Comparison of ENCODE assay signal across 36 cellular contexts in genomic region chr15:79054350-79054749, GRCh38. TPM values are rescaled to one million over a fixed set of nuclear protein-coding genes. Genes with fewer than 3 reads are reported as not detected.
"Had no signal": no experiment of that assay in that cellular context is flagged by ENCODE, and none has a peak within 500 bp of the region (broad histone marks: within the 10 kb centered on the region; RNA-seq: fewer than 3 reads in every experiment).

No MANE protein-coding gene starts in this region.

- H3K4me3 Mint-ChIP-seq: activated B cell treated with CpG ODN at 0.5 μM for 24 hours; activated CD4-positive, alpha-beta memory T cell treated with anti-CD3 and anti-CD28 coated beads for 36 hours; activated CD4-positive, alpha-beta T cell treated with anti-CD3 and anti-CD28 coated beads for 36 hours; activated CD4-positive, alpha-beta T cell treated with anti-CD3 and anti-CD28 coated beads, Interleukin-2, amount 10 ng/mL, durations not matched to agents 24 days and 14 days; activated CD8-positive, alpha-beta memory T cell treated with anti-CD3 and anti-CD28 coated beads, Interleukin-2, amount 10 ng/mL, durations not matched to agents 7 days and 5 days; activated CD8-positive, alpha-beta T cell treated with anti-CD3 and anti-CD28 coated beads, Interleukin-2, amount 10 ng/mL, durations not matched to agents 7 days and 5 days; activated naive CD4-positive, alpha-beta T cell treated with anti-CD3 and anti-CD28 coated beads for 36 hours; activated naive CD4-positive, alpha-beta T cell treated with anti-CD3 and anti-CD28 coated beads, Interleukin-2, amount 50 U/mL, for 24 hours; activated naive CD8-positive, alpha-beta T cell treated with anti-CD3 and anti-CD28 coated beads for 36 hours; activated naive CD8-positive, alpha-beta T cell treated with anti-CD3 and anti-CD28 coated beads, Interleukin-2, amount 50 U/mL, for 24 hours; activated T-helper 1 cell treated with anti-CD3 and anti-CD28 coated beads, Interleukin-12 subunit alpha, Interleukin-12 subunit beta, Interleukin-2, Interleukin-4 antibody, amounts not matched to agents 30 ng/mL and 10 ng/mL and 1 ng/mL, durations not matched to agents 14 hours and 24 hours and 36 hours; effector memory CD8-positive, alpha-beta T cell; T-helper 17 cell had no signal

- H3K36me3 Mint-ChIP-seq: activated CD4-positive, alpha-beta memory T cell treated with anti-CD3 and anti-CD28 coated beads for 36 hours; activated CD8-positive, alpha-beta memory T cell treated with anti-CD3 and anti-CD28 coated beads, Interleukin-2, amount 10 ng/mL, durations not matched to agents 7 days and 5 days; activated naive CD4-positive, alpha-beta T cell treated with anti-CD3 and anti-CD28 coated beads, Interleukin-2, amount 50 U/mL, for 24 hours; activated naive CD8-positive, alpha-beta T cell treated with anti-CD3 and anti-CD28 coated beads for 36 hours had no signal

- H3K9me3 Mint-ChIP-seq: activated B cell treated with CpG ODN at 0.5 μM for 24 hours; activated CD4-positive, alpha-beta memory T cell treated with anti-CD3 and anti-CD28 coated beads for 36 hours; activated CD4-positive, alpha-beta T cell treated with anti-CD3 and anti-CD28 coated beads, Interleukin-2, amount 10 ng/mL, durations not matched to agents 24 days and 14 days; activated naive CD4-positive, alpha-beta T cell treated with anti-CD3 and anti-CD28 coated beads for 36 hours; activated naive CD4-positive, alpha-beta T cell treated with anti-CD3 and anti-CD28 coated beads, Interleukin-2, amount 50 U/mL, for 24 hours; activated naive CD8-positive, alpha-beta T cell treated with anti-CD3 and anti-CD28 coated beads for 36 hours; activated naive CD8-positive, alpha-beta T cell treated with anti-CD3 and anti-CD28 coated beads, Interleukin-2, amount 50 U/mL, for 24 hours; activated T-helper 1 cell treated with anti-CD3 and anti-CD28 coated beads, Interleukin-12 subunit alpha, Interleukin-12 subunit beta, Interleukin-2, Interleukin-4 antibody, amounts not matched to agents 30 ng/mL and 10 ng/mL and 1 ng/mL, durations not matched to agents 14 hours and 24 hours and 36 hours; activated T-helper 2 cell treated with anti-CD3 and anti-CD28 coated beads, Interferon-gamma antibody, Interleukin-2, Interleukin-4, amounts not matched to agents 10 μg/mL and 5 μg/mL and 100 μg/mL, durations not matched to agents 14 hours and 24 hours and 36 hours; effector memory CD8-positive, alpha-beta T cell had no signal

- H3K9me3 ChIP-seq: adrenal gland, body of pancreas, esophagus squamous epithelium, gastroesophageal sphincter, heart right ventricle had no signal

- H3K36me3 ChIP-seq: adrenal gland, esophagus squamous epithelium, gastroesophageal sphincter, heart right ventricle, WERI-Rb-1 had no signal

- H3K4me1 Mint-ChIP-seq: activated B cell treated with CpG ODN at 0.5 μM for 24 hours; activated CD4-positive, alpha-beta T cell treated with anti-CD3 and anti-CD28 coated beads for 36 hours; activated CD4-positive, alpha-beta T cell treated with anti-CD3 and anti-CD28 coated beads, Interleukin-2, amount 10 ng/mL, durations not matched to agents 24 days and 14 days; activated CD8-positive, alpha-beta memory T cell treated with anti-CD3 and anti-CD28 coated beads, Interleukin-2, amount 10 ng/mL, durations not matched to agents 7 days and 5 days; activated naive CD4-positive, alpha-beta T cell treated with anti-CD3 and anti-CD28 coated beads, Interleukin-2, amount 50 U/mL, for 24 hours; activated naive CD8-positive, alpha-beta T cell treated with anti-CD3 and anti-CD28 coated beads for 36 hours; activated naive CD8-positive, alpha-beta T cell treated with anti-CD3 and anti-CD28 coated beads, Interleukin-2, amount 50 U/mL, for 24 hours; T-helper 17 cell had no signal

- H3K27me3 ChIP-seq: adrenal gland, body of pancreas had no signal

- H3K27ac ChIP-seq: adrenal gland, body of pancreas, epithelial cell of prostate, esophagus squamous epithelium, gastroesophageal sphincter, heart right ventricle, WERI-Rb-1 had no signal

- H3K27me3 Mint-ChIP-seq: activated CD4-positive, alpha-beta T cell treated with anti-CD3 and anti-CD28 coated beads for 36 hours; activated naive CD4-positive, alpha-beta T cell treated with anti-CD3 and anti-CD28 coated beads, Interleukin-2, amount 50 U/mL, for 24 hours had no signal

- DNase-seq: activated B cell treated with CpG ODN at 0.5 μM for 24 hours; activated CD4-positive, alpha-beta memory T cell treated with anti-CD3 and anti-CD28 coated beads for 36 hours; activated CD4-positive, alpha-beta T cell treated with anti-CD3 and anti-CD28 coated beads for 36 hours; activated CD4-positive, alpha-beta T cell treated with anti-CD3 and anti-CD28 coated beads, Interleukin-2, amount 10 ng/mL, durations not matched to agents 24 days and 14 days; activated CD8-positive, alpha-beta memory T cell treated with anti-CD3 and anti-CD28 coated beads, Interleukin-2, amount 10 ng/mL, durations not matched to agents 7 days and 5 days; activated CD8-positive, alpha-beta memory T cell treated with anti-CD3 and anti-CD28 coated beads, Interleukin-2, amount 50 U/mL, for 4 hours; activated CD8-positive, alpha-beta T cell treated with anti-CD3 and anti-CD28 coated beads, Interleukin-2, amount 10 ng/mL, durations not matched to agents 7 days and 5 days; activated naive CD4-positive, alpha-beta T cell treated with anti-CD3 and anti-CD28 coated beads for 36 hours; activated naive CD8-positive, alpha-beta T cell treated with anti-CD3 and anti-CD28 coated beads for 36 hours; activated naive CD8-positive, alpha-beta T cell treated with anti-CD3 and anti-CD28 coated beads, Interleukin-2, amount 50 U/mL, for 24 hours; activated T-cell treated with anti-CD3 and anti-CD28 coated beads, Interleukin-2, amount 50 U/mL, for 1 hour; activated T-cell treated with anti-CD3 and anti-CD28 coated beads, Interleukin-2, amount 50 U/mL, for 48 hours; adrenal gland; amygdala; aorta; body of pancreas; cortex of kidney; dermis blood vessel endothelial cell; effector CD4-positive, alpha-beta T cell; effector memory CD8-positive, alpha-beta T cell; esophagus squamous epithelium; foreskin melanocyte; heart right ventricle; T-helper 1 cell; T-helper 17 cell; WERI-Rb-1 had no signal

- ATAC-seq: activated CD4-positive, alpha-beta T cell treated with anti-CD3 and anti-CD28 coated beads for 36 hours; activated CD4-positive, CD25-positive, alpha-beta regulatory T cell treated with anti-CD3 and anti-CD28 coated beads, Interleukin-2, amount 50 U/mL, for 24 hours; activated CD8-positive, alpha-beta memory T cell treated with anti-CD3 and anti-CD28 coated beads, Interleukin-2, amount 10 ng/mL, durations not matched to agents 7 days and 5 days; activated CD8-positive, alpha-beta T cell treated with anti-CD3 and anti-CD28 coated beads, Interleukin-2, amount 10 ng/mL, durations not matched to agents 7 days and 5 days; activated naive CD8-positive, alpha-beta T cell treated with anti-CD3 and anti-CD28 coated beads, Interleukin-2, amount 50 U/mL, for 24 hours; body of pancreas; effector memory CD8-positive, alpha-beta T cell; gastroesophageal sphincter; heart right ventricle; T-helper 17 cell had no signal

- H3K27ac Mint-ChIP-seq: activated B cell treated with CpG ODN at 0.5 μM for 24 hours; activated CD4-positive, alpha-beta memory T cell treated with anti-CD3 and anti-CD28 coated beads for 36 hours; activated CD4-positive, alpha-beta T cell treated with anti-CD3 and anti-CD28 coated beads for 36 hours; activated CD4-positive, alpha-beta T cell treated with anti-CD3 and anti-CD28 coated beads, Interleukin-2, amount 10 ng/mL, durations not matched to agents 24 days and 14 days; activated CD8-positive, alpha-beta memory T cell treated with anti-CD3 and anti-CD28 coated beads, Interleukin-2, amount 10 ng/mL, durations not matched to agents 7 days and 5 days; activated CD8-positive, alpha-beta T cell treated with anti-CD3 and anti-CD28 coated beads, Interleukin-2, amount 10 ng/mL, durations not matched to agents 7 days and 5 days; activated naive CD4-positive, alpha-beta T cell treated with anti-CD3 and anti-CD28 coated beads for 36 hours; activated naive CD4-positive, alpha-beta T cell treated with anti-CD3 and anti-CD28 coated beads, Interleukin-2, amount 50 U/mL, for 24 hours; activated naive CD8-positive, alpha-beta T cell treated with anti-CD3 and anti-CD28 coated beads for 36 hours; activated naive CD8-positive, alpha-beta T cell treated with anti-CD3 and anti-CD28 coated beads, Interleukin-2, amount 50 U/mL, for 24 hours; activated T-helper 1 cell treated with anti-CD3 and anti-CD28 coated beads, Interleukin-12 subunit alpha, Interleukin-12 subunit beta, Interleukin-2, Interleukin-4 antibody, amounts not matched to agents 30 ng/mL and 10 ng/mL and 1 ng/mL, durations not matched to agents 14 hours and 24 hours and 36 hours; activated T-helper 2 cell treated with anti-CD3 and anti-CD28 coated beads, Interferon-gamma antibody, Interleukin-2, Interleukin-4, amounts not matched to agents 10 μg/mL and 5 μg/mL and 100 μg/mL, durations not matched to agents 14 hours and 24 hours and 36 hours; effector memory CD8-positive, alpha-beta T cell; T-helper 17 cell had no signal

- H3K4me1 ChIP-seq: adrenal gland, body of pancreas, esophagus squamous epithelium, gastroesophageal sphincter, heart right ventricle had no signal

- H3K4me3 ChIP-seq: adrenal gland, body of pancreas, esophagus squamous epithelium, gastroesophageal sphincter, heart right ventricle had no signal

- FAIRE-seq: colon, endothelial cell of umbilical vein, TTC549 had no signal

RNA-seq across cellular contexts. Expression of gene RASGRF1, which starts 36.2 kb away (rescaled TPM):
- total RNA-seq: activated CD4-positive, alpha-beta T cell treated with anti-CD3 and anti-CD28 coated beads for 36 hours; activated CD4-positive, alpha-beta T cell treated with anti-CD3 and anti-CD28 coated beads, Interleukin-2, amount 10 ng/mL, durations not matched to agents 24 days and 14 days; activated CD8-positive, alpha-beta T cell treated with anti-CD3 and anti-CD28 coated beads, Interleukin-2, amount 10 ng/mL, durations not matched to agents 7 days and 5 days; activated naive CD4-positive, alpha-beta T cell treated with anti-CD3 and anti-CD28 coated beads for 36 hours; activated naive CD8-positive, alpha-beta T cell treated with anti-CD3 and anti-CD28 coated beads for 36 hours; activated T-helper 1 cell treated with anti-CD3 and anti-CD28 coated beads, Interleukin-12 subunit alpha, Interleukin-12 subunit beta, Interleukin-2, Interleukin-4 antibody, amounts not matched to agents 30 ng/mL and 10 ng/mL and 1 ng/mL, durations not matched to agents 14 hours and 24 hours and 36 hours; activated T-helper 2 cell treated with anti-CD3 and anti-CD28 coated beads, Interferon-gamma antibody, Interleukin-2, Interleukin-4, amounts not matched to agents 10 μg/mL and 5 μg/mL and 100 μg/mL, durations not matched to agents 14 hours and 24 hours and 36 hours; endothelial cell of umbilical vein; fibroblast of lung had no signal
- polyA plus RNA-seq: aorta had no signal
